ENCODE assay signal across 8 cellular contexts in the genomic region with DNA sequence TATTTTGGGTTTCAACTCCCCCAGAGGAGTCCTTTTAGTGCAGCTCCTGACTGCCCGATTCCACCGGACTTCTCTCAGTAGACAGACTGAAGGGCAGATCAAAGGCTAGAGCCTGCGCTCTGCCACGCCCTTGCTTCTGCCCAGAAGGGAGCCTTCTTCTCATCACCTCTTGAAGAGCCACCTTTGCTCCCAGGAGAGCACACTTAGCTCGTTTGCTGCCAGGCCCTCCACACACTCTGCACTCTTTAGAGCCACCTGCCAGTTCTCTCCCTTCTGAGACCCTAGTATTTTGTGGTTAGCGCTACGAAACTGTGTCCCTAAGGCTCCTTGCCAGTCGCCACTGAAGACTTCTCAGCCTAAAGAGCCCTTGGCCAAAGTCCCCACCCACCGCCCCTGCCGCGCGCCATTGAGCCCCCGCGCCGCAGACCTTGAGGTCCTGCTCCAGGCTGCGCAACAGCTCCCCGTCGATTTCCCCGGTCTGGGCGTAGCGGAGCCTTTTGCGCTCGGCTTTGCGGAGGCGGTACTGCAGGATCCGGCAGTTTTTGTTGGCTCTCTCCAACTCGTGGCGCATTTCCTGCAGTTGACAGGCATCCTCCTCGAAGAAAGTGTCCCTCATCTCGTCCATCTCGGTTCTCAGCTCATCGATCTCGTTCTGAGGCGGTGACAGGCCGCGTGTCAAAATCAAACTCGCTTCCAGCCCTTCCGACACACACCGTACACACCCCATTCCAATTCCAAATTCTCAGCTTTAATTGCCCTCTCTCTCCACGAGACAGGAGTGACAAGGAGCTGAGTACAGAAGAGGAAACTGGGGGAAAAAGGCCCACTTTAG. TPM values are rescaled to one million over a fixed set of nuclear protein-coding genes. Genes with fewer than 3 reads are reported as not detected.
A peak's percentile ranks its signal among the peaks of the same experiment; 100 is the strongest.
DNase-seq lines count a peak whose midpoint lies in the region; ATAC-seq, FAIRE-seq and TF ChIP-seq lines count a peak whose summit lies in the region.

No MANE protein-coding gene starts in this region.

- ATAC-seq in pancreas (peak in 3 of 4 donors; percentile 17 to 33 (median 25)), GM19463 (IDR thresholded peaks at IDR 0.05; ENCODE audit: unreplicated experiment) (no peak), HG03025 (IDR thresholded peaks at IDR 0.05; ENCODE audit: low FRiP score, unreplicated experiment) (no peak), GM21619 (IDR thresholded peaks at IDR 0.05; ENCODE audit: unreplicated experiment) (no peak)

- DNase-seq in AG08396 (ENCODE audit: low spot score) (peak; percentile 46), LHCN-M2 (ENCODE audit: low read depth) (peak; percentile 58), globus pallidus (ENCODE audit: low spot score) (peak; percentile 58), pancreas (peak in 4 of 6 donors; percentile 8 to 64 (median 36))
- peak; percentile 3 for DNase-seq in activated gamma-delta T cell treated with anti-CD3 and anti-CD28 coated beads, Interleukin-2, amount 50 U/mL, for 16 hours (ENCODE audit: low read depth)

- H3K27ac ChIP-seq in pancreas: no peak overlapping the region

- no peak for TF ChIP-seq CTCF in pancreas (IDR thresholded peaks at IDR 0.05)

- no peak for FAIRE-seq in pancreas (lab: Jason Lieb, UNC)

- no peaks in the 10 kb centered on the region for H3K36me3 ChIP-seq in pancreas

- H3K9me3 ChIP-seq in pancreas: no peaks in the 10 kb centered on the region

- H3K4me3 ChIP-seq in pancreas: peak overlapping the region in 2 of 4 donors; percentile 45 to 67

- intact Hi-C loops in pancreas (cut with DNase I): no loop called here

- peaks cover 0 to 20% (median 7%) of the 10 kb centered on the region in 4 donors for H3K27me3 ChIP-seq in pancreas

- H3K4me1 ChIP-seq in pancreas: peaks cover 0 to 8% (median 8%) of the 10 kb centered on the region in 3 donors

- WGBS in pancreas, 2 donors: 5 to 9% methylated on average over 40 of the region's 40 CpGs

RNA-seq across cellular contexts. Expression of gene KIAA0408, which starts 55.4 kb away (rescaled TPM):
- 2.4 and 5.0 TPM in 2 replicates for total RNA-seq in LHCN-M2 (2014; rRNA removed)
- 1.5 TPM for polyA plus RNA-seq in LHCN-M2 (2012)
- total RNA-seq in pancreas: 1 to 10 TPM in 3 of 6 donors, under 1 TPM in 3; 0.09 to 1.3 (median 0.72) TPM
- polyA plus RNA-seq in pancreas: 1 to 10 TPM; 1.3 to 4.9 TPM

Comparison
In these comparisons a context has a peak if more than half of its experiments do, and no peak if none do; other contexts are left out.
1. DNase-seq: peak in every context shown above with its lines; median percentile 58 in LHCN-M2; 58 in globus pallidus; 46 in AG08396; 36 in pancreas; 3 in activated gamma-delta T cell treated with anti-CD3 and anti-CD28 coated beads, Interleukin-2, amount 50 U/mL, for 16 hours.
2. ATAC-seq: peak in pancreas (3 of 4); none in GM19463 (single experiment), HG03025 (single experiment) and GM21619 (single experiment).